ENCODE assay signal across 10 cellular contexts in the genomic region with DNA sequence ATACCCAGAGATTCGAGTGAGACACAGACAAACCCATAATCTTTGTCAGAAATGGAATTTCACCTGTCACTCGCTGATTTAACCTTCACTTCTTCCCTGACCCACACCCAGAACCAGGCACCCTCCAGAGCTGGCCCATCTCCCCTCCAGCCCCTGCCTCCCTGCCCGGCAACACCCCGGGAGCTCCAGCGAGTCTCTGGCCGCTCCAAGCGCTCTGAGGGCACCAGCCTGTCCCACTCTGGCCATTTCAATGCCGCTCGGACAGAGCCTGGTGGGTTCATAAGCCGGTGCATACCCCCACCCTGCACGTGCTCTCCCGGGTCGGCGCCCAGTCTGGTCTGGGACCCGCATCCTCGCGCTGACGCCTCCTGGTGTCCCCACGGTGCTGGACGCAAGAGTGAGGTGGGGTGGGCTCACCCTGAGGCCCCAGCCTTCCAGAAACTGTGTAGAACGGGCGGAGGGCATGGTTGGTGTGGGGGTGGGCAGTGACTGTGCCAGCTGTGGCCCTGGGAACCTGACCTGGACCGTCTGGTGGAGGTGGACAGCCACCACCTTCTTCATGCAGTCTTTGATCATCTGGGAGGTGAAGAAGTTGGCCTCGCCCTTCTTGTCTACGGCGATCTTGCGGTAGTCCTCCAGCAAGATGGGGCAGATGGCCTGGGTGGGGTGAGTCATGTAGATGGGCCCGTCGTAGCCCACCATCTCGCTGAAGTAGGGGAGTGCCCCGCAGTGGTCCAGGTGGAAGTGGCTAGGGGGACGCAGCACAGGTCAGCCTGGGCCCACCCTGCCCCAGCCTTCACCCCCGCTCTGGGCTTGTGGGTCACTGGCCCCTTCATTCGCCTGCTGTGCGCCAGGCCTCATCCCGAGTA. TPM values are rescaled to one million over a fixed set of nuclear protein-coding genes. Genes with fewer than 3 reads are reported as not detected.
DNase-seq lines count a peak whose midpoint lies in the region; ATAC-seq, FAIRE-seq and TF ChIP-seq lines count a peak whose summit lies in the region.
"Had no signal": no experiment of that assay in that cellular context is flagged by ENCODE, and none has a peak within 500 bp of the region (broad histone marks: within the 10 kb centered on the region; RNA-seq: fewer than 3 reads in every experiment).

No MANE protein-coding gene starts in this region.

- H3K4me1 ChIP-seq in GM23248 (ENCODE audit: insufficient read depth) = peaks cover 16% of the 10 kb centered on the region
- H3K4me1 ChIP-seq in adrenal gland (replicated peaks in 1 of 2) = peaks cover 14 to 30% of the 10 kb centered on the region in 2 donors
- peaks cover 25% of the 10 kb centered on the region for H3K4me1 ChIP-seq in keratinocyte (ENCODE audit: control insufficient read depth, extremely low read depth, insufficient read depth, low read length)

- H3K4me2 ChIP-seq in GM23248 (ENCODE audit: unreplicated experiment) (no peak overlapping the region), keratinocyte (ENCODE audit: control insufficient read depth, extremely low read depth, insufficient read depth, low read depth, low read length) (no peak overlapping the region)

- intact Hi-C loops in adrenal gland (cut with DNase I) = no loop called here

- H3K79me2 ChIP-seq in GM23248 (ENCODE audit: insufficient read depth) (peaks cover 86% of the 10 kb centered on the region), keratinocyte (ENCODE audit: control insufficient read depth, insufficient read depth, low read length) (peaks cover 57% of the 10 kb centered on the region)

- H3K36me3 ChIP-seq in GM23248 (ENCODE audit: low read depth) (peaks cover 9% of the 10 kb centered on the region; the same call in 1 of the 2 replicates), adrenal gland (replicated peaks in 1 of 2) (peaks cover 0 to 40% of the 10 kb centered on the region in 2 donors), keratinocyte (ENCODE audit: control insufficient read depth in 2 of 2, extremely low read depth in 1 of 2, insufficient read depth in 2 of 2, low read length in 2 of 2) (peaks cover 27 to 32% of the 10 kb centered on the region in 2 experiments)

- H3K27ac ChIP-seq in GM23248 (peak overlapping the region; percentile 94), adrenal gland (peak overlapping the region in 3 of 5 donors; percentile 26 to 62 (median 60)), keratinocyte (ENCODE audit: control insufficient read depth, insufficient read depth, low read length) (peak overlapping the region; percentile 57), temporal lobe (ENCODE audit: low read depth, low read length) (peak overlapping the region; percentile 1)

- H4K20me1 ChIP-seq in GM23248 (ENCODE audit: insufficient read depth) (no peaks in the 10 kb centered on the region), keratinocyte (ENCODE audit: control insufficient read depth, extremely low read depth, insufficient read depth, low read length) (peaks cover 13% of the 10 kb centered on the region)

- no peak for ATAC-seq in GM19463 (IDR thresholded peaks at IDR 0.05; ENCODE audit: unreplicated experiment)
- ATAC-seq: stimulated activated memory B cell treated with anti-CD40 and anti-IgM and Interleukin-4, amounts not matched to agents 10 μg/mL and 1 μg/mL and 100 μg/mL, for 72 hours had no signal

- H2AFZ ChIP-seq in GM23248 = no peak overlapping the region
- H2AFZ ChIP-seq in keratinocyte (ENCODE audit: control insufficient read depth, low read length) = no peak overlapping the region

- dilution Hi-C loops in keratinocyte (cut with MboI; ENCODE audit: extremely low pct_ligation_motif_present, low sequenced_read_pairs) = no loop called here

- H3F3A ChIP-seq in GM23248 (ENCODE audit: insufficient read depth) = peaks cover 27% of the 10 kb centered on the region

- H3K9me2 ChIP-seq in GM23248 (ENCODE audit: insufficient read depth) = no peaks in the 10 kb centered on the region

- no peaks in the 10 kb centered on the region for H3K9me1 ChIP-seq in keratinocyte (ENCODE audit: control insufficient read depth, extremely low read depth, insufficient read depth, low read length)

- 88 to 89% methylated on average over 36 of the region's 36 CpGs for WGBS in GM23248 (ENCODE audit: low coverage in 1 of 2, low lambda C conversion rate in 2 of 2, missing lambda C conversion rate in 2 of 2), 2 experiments
- 88 to 90% (median 88%) methylated on average over 28 to 36 of the region's 36 CpGs for WGBS in adrenal gland, 4 donors

- no peak for TF ChIP-seq POLR2A in adrenal gland (IDR thresholded peaks at IDR 0.05)

- H3K27me3 ChIP-seq in GM23248 (replicated peaks; ENCODE audit: insufficient read depth) (no peaks in the 10 kb centered on the region), adrenal gland (no peaks in the 10 kb centered on the region), keratinocyte (ENCODE audit: control insufficient read depth, extremely low read depth, insufficient read depth, low read length) (no peaks in the 10 kb centered on the region)

- DNase-seq in GM23248 (no peak), adrenal gland (no peak), keratinocyte (ENCODE audit: low read depth, low spot score) (no peak), MV-4-11 (lab: John Stamatoyannopoulos, UW) (no peak), GM03348 (ENCODE audit: low spot score) (no peak)
- DNase-seq: stimulated activated CD4-positive, alpha-beta T cell treated with anti-CD3 and anti-CD28 coated beads, Interleukin-2, amount 100 ng/mL, for 24 hours had no signal

- H3K9me3 ChIP-seq in GM23248 (ENCODE audit: low read depth) (no peaks in the 10 kb centered on the region), adrenal gland (replicated peaks in 1 of 3) (no peaks in the 10 kb centered on the region), keratinocyte (ENCODE audit: control insufficient read depth, low read depth, low read length) (no peaks in the 10 kb centered on the region)

- H3K4me3 ChIP-seq in GM23248 (no peak overlapping the region), adrenal gland (no peak overlapping the region), keratinocyte (ENCODE audit: control insufficient read depth in 2 of 3, extremely low read depth in 1 of 3, insufficient read depth in 2 of 3, low read depth in 1 of 3, low read length in 3 of 3) (no peak overlapping the region)

- no peak for FAIRE-seq in keratinocyte (lab: Jason Lieb, UNC)
- FAIRE-seq: D721Med had no signal

- in situ Hi-C loops in GM23248 (cut with MboI) = no loop called here

- TF ChIP-seq CTCF in adrenal gland (IDR thresholded peaks at IDR 0.05) (no peak), keratinocyte (optimal IDR thresholded peaks at IDR 0.05 in 1 of 3, IDR thresholded peaks at IDR 0.05 in 1 of 3, conservative IDR thresholded peaks at IDR 0.05 in 1 of 3; ENCODE audit: extremely low read depth in 1 of 3, insufficient read depth in 2 of 3, low read length in 3 of 3) (no peak)

- H3K9ac ChIP-seq in GM23248 = peak overlapping the region; percentile 75
- no peak overlapping the region for H3K9ac ChIP-seq in keratinocyte (ENCODE audit: control insufficient read depth, extremely low read depth, insufficient read depth, low read length)

RNA-seq across cellular contexts. Expression of a gene that starts 5.4 kb away (rescaled TPM):
- 80.1 and 90.0 TPM in 2 replicates for total RNA-seq in GM23248 (2014; rRNA removed; shearing (Covaris generic))
- 70.2 and 72.8 TPM in 2 replicates for polyA plus RNA-seq in GM23248 (2016; fragmentation: Nextera tagmentation; extraction: Ambion mirVana)
- 100 to 1,000 TPM in 2 of 8 donors, 10 to 100 TPM in 6; 53.0 to 129 (median 79.1) TPM for total RNA-seq in adrenal gland
- 100 to 1,000 TPM in 2 of 3 donors, 10 to 100 TPM in 1; 87.7 to 601 (median 316) TPM for polyA plus RNA-seq in adrenal gland
- polyA plus RNA-seq in keratinocyte = 70.4 to 89.8 TPM (median 76.9 TPM) in 3 replicates
- polyA plus RNA-seq in keratinocyte (2011; ENCODE audit: low read depth) = 33.3 TPM
- 53.8 and 70.3 TPM in 2 replicates for polyA plus RNA-seq in keratinocyte (2011; cell fraction: cytosol; rRNA removed)
- 165 and 204 TPM in 2 replicates for polyA plus RNA-seq in keratinocyte (2011; cell fraction: nucleus; rRNA removed)
- 69.7 and 83.9 TPM in 2 replicates for polyA plus RNA-seq in keratinocyte (2012; ENCODE audit: low replicate concordance)
- polyA minus RNA-seq in keratinocyte = 73.3 to 216 TPM (median 94.2 TPM) in 3 replicates
- 63.5 TPM for polyA minus RNA-seq in keratinocyte (2011; cell fraction: cytosol; rRNA and poly(A)+ RNA removed)
- 66.9 and 70.7 TPM in 2 replicates for polyA minus RNA-seq in keratinocyte (2011; cell fraction: nucleus; rRNA and poly(A)+ RNA removed)
- 38.4 TPM for total RNA-seq in temporal lobe

RNA-seq across cellular contexts. Expression of a gene that starts 5.6 kb away (rescaled TPM):
- total RNA-seq in GM23248 (2014; rRNA removed; shearing (Covaris generic)) = 30.5 and 39.0 TPM in 2 replicates
- polyA plus RNA-seq in GM23248 (2016; fragmentation: Nextera tagmentation; extraction: Ambion mirVana) (28.0 and 33.2 TPM in 2 replicates), adrenal gland (10 to 100 TPM in 2 of 3 donors, 1 to 10 TPM in 1; 2.9 to 45.8 (median 27.5) TPM), keratinocyte (5.8 to 14.0 TPM (median 11.8 TPM) in 3 replicates)
- total RNA-seq in adrenal gland (10 to 100 TPM; 21.2 to 53.0 (median 31.1) TPM), temporal lobe (10.6 TPM)
- polyA plus RNA-seq in keratinocyte (2011; ENCODE audit: low read depth) = 4.4 TPM
- polyA plus RNA-seq in keratinocyte (2011; cell fraction: cytosol; rRNA removed) = 9.4 and 26.1 TPM in 2 replicates
- 8.9 and 14.9 TPM in 2 replicates for polyA plus RNA-seq in keratinocyte (2011; cell fraction: nucleus; rRNA removed)
- 20.3 and 26.7 TPM in 2 replicates for polyA plus RNA-seq in keratinocyte (2012; ENCODE audit: low replicate concordance)
- polyA minus RNA-seq in keratinocyte = 3.9 to 12.4 TPM (median 7.6 TPM) in 3 replicates
- 65.6 TPM for polyA minus RNA-seq in keratinocyte (2011; cell fraction: cytosol; rRNA and poly(A)+ RNA removed)
- polyA minus RNA-seq in keratinocyte (2011; cell fraction: nucleus; rRNA and poly(A)+ RNA removed) = 11.9 and 14.7 TPM in 2 replicates

RNA-seq across cellular contexts. Expression of a gene that starts 10.6 kb away (rescaled TPM):
- 36.2 and 46.5 TPM in 2 replicates for total RNA-seq in GM23248 (2014; rRNA removed; shearing (Covaris generic))
- 28.3 and 30.9 TPM in 2 replicates for polyA plus RNA-seq in GM23248 (2016; fragmentation: Nextera tagmentation; extraction: Ambion mirVana)
- 10 to 100 TPM; 14.2 to 43.8 (median 26.1) TPM for total RNA-seq in adrenal gland
- 10 to 100 TPM in 2 of 3 donors, 1 to 10 TPM in 1; 2.5 to 43.4 (median 32.2) TPM for polyA plus RNA-seq in adrenal gland
- 11.4 to 20.5 TPM (median 14.9 TPM) in 3 replicates for polyA plus RNA-seq in keratinocyte
- 2.0 TPM for polyA plus RNA-seq in keratinocyte (2011; ENCODE audit: low read depth)
- polyA plus RNA-seq in keratinocyte (2011; cell fraction: cytosol; rRNA removed) = 8.6 and 26.5 TPM in 2 replicates
- polyA plus RNA-seq in keratinocyte (2011; cell fraction: nucleus; rRNA removed) = 12.2 and 16.8 TPM in 2 replicates
- polyA plus RNA-seq in keratinocyte (2012; ENCODE audit: low replicate concordance) = 9.1 and 19.4 TPM in 2 replicates
- 3.8 to 11.5 TPM (median 4.9 TPM) in 3 replicates for polyA minus RNA-seq in keratinocyte
- polyA minus RNA-seq in keratinocyte (2011; cell fraction: cytosol; rRNA and poly(A)+ RNA removed) = 22.4 TPM
- polyA minus RNA-seq in keratinocyte (2011; cell fraction: nucleus; rRNA and poly(A)+ RNA removed) = 7.5 and 17.3 TPM in 2 replicates
- 8.6 TPM for total RNA-seq in temporal lobe

RNA-seq across cellular contexts. Expression of a gene that starts 11.3 kb away (rescaled TPM):
- total RNA-seq in GM23248 (2014; rRNA removed; shearing (Covaris generic)) = 58.6 and 68.0 TPM in 2 replicates
- polyA plus RNA-seq in GM23248 (2016; fragmentation: Nextera tagmentation; extraction: Ambion mirVana) = 11.6 and 11.8 TPM in 2 replicates
- total RNA-seq in adrenal gland = 10 to 100 TPM; 19.6 to 81.5 (median 40.8) TPM
- polyA plus RNA-seq in adrenal gland = 100 to 1,000 TPM in 2 of 3 donors, 1 to 10 TPM in 1; 5.0 to 385 (median 138) TPM
- polyA plus RNA-seq in keratinocyte = 13.4 to 45.8 TPM (median 17.4 TPM) in 3 replicates
- 11.6 TPM for polyA plus RNA-seq in keratinocyte (2011; ENCODE audit: low read depth)
- polyA plus RNA-seq in keratinocyte (2011; cell fraction: cytosol; rRNA removed) = 6.8 and 11.9 TPM in 2 replicates
- 114 and 161 TPM in 2 replicates for polyA plus RNA-seq in keratinocyte (2011; cell fraction: nucleus; rRNA removed)
- 23.3 TPM in 2 replicates for polyA plus RNA-seq in keratinocyte (2012; ENCODE audit: low replicate concordance)
- 19.9 to 32.3 TPM (median 29.2 TPM) in 3 replicates for polyA minus RNA-seq in keratinocyte
- polyA minus RNA-seq in keratinocyte (2011; cell fraction: cytosol; rRNA and poly(A)+ RNA removed) = 55.4 TPM
- polyA minus RNA-seq in keratinocyte (2011; cell fraction: nucleus; rRNA and poly(A)+ RNA removed) = 47.2 and 52.3 TPM in 2 replicates
- total RNA-seq in temporal lobe = 74.0 TPM

RNA-seq across cellular contexts. Expression of a gene that starts 12.1 kb away (rescaled TPM):
- 0.54 TPM in 1 of 2 replicates, not detected in the other for total RNA-seq in GM23248 (2014; rRNA removed; shearing (Covaris generic))
- polyA plus RNA-seq in GM23248 (2016; fragmentation: Nextera tagmentation; extraction: Ambion mirVana) (0.24 TPM in 1 of 2 replicates, not detected in the other), adrenal gland (under 1 TPM; 0.05 to 0.72 (median 0.61) TPM), keratinocyte (0.01 to 0.08 TPM (median 0.04 TPM) in 3 replicates)
- total RNA-seq in adrenal gland (under 1 TPM; 0.25 to 0.86 (median 0.58) TPM), temporal lobe (0.49 TPM)
- polyA plus RNA-seq in keratinocyte (2011; ENCODE audit: low read depth) = 0.07 TPM
- 0.02 and 0.03 TPM in 2 replicates for polyA plus RNA-seq in keratinocyte (2011; cell fraction: cytosol; rRNA removed)
- polyA plus RNA-seq in keratinocyte (2011; cell fraction: nucleus; rRNA removed) = 0.09 and 0.20 TPM in 2 replicates
- polyA plus RNA-seq in keratinocyte (2012; ENCODE audit: low replicate concordance) = 0.14 and 0.27 TPM in 2 replicates
- polyA minus RNA-seq in keratinocyte = 0.03 TPM in 1 of 3 replicates, not detected in the others
- polyA minus RNA-seq in keratinocyte (2011; cell fraction: cytosol; rRNA and poly(A)+ RNA removed) = not detected
- polyA minus RNA-seq in keratinocyte (2011; cell fraction: nucleus; rRNA and poly(A)+ RNA removed) = 0.11 and 0.23 TPM in 2 replicates

Comparison
In these comparisons a context has a peak if more than half of its experiments do, and no peak if none do; other contexts are left out.
1. H3K27ac ChIP-seq: peak in every context shown above with its lines; median percentile 94 in GM23248; 60 in adrenal gland; 57 in keratinocyte; 1 in temporal lobe.